ENCODE assay signal across 13 cellular contexts in the genomic region with DNA sequence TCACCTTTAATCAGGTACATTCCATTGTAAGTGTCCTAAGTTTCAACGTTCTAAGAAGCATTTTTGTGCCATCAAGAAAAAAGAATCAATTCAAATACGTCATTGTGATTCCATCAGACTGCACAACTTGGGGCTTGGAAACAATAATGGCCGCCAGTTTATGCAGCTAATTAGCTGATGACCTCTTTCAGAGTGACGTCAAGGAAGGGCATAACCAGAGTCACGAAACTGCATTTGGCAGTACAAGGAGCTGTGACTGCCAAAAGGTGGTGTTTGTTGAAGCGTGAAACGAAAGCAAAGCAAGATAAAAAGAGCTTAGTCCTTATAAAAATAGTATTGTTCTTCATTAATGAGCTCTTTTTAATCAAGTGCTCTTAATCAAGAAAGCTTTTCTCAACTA.
DNase-seq lines count a peak whose midpoint lies in the region; ATAC-seq, FAIRE-seq and TF ChIP-seq lines count a peak whose summit lies in the region.
"Had no signal": no experiment of that assay in that cellular context is flagged by ENCODE, and none has a peak within 500 bp of the region (broad histone marks: within the 10 kb centered on the region; RNA-seq: fewer than 3 reads in every experiment).

No MANE protein-coding gene starts in this region.

- TF ChIP-seq CTCF in astrocyte of the cerebellum (IDR thresholded peaks at IDR 0.05; ENCODE audit: low read depth, low read length, missing control alignments) (no peak), fibroblast of villous mesenchyme (IDR thresholded peaks at IDR 0.05; ENCODE audit: insufficient read depth, low read depth, low read length) (no peak), parathyroid adenoma (IDR thresholded peaks at IDR 0.05) (no peak), hepatocyte (IDR thresholded peaks at IDR 0.05; ENCODE audit: poor library complexity) (no peak)

- H3K36me3 ChIP-seq in parathyroid adenoma (ENCODE audit: control insufficient read depth, insufficient read depth, low read length) (no peaks in the 10 kb centered on the region), hepatocyte (replicated peaks; ENCODE audit: insufficient read depth, low read depth) (no peaks in the 10 kb centered on the region)
- H3K36me3 ChIP-seq: SJCRH30 had no signal

- no peak overlapping the region for H3K4me3 ChIP-seq in astrocyte of the cerebellum (ENCODE audit: low read depth, low read length)
- no peak overlapping the region for H3K4me3 ChIP-seq in fibroblast of villous mesenchyme (ENCODE audit: low read depth, low read length)
- H3K4me3 ChIP-seq in parathyroid adenoma (ENCODE audit: low read depth, low read length): no peak overlapping the region
- H3K4me3 ChIP-seq in hepatocyte: no peak overlapping the region
- H3K4me3 ChIP-seq: SJCRH30 had no signal

- ATAC-seq in GM21717 (IDR thresholded peaks at IDR 0.05; ENCODE audit: unreplicated experiment) (no peak), GM21723 (IDR thresholded peaks at IDR 0.05; ENCODE audit: unreplicated experiment) (no peak)
- ATAC-seq: HCT116 had no signal

- H3K79me2 ChIP-seq in parathyroid adenoma (no peaks in the 10 kb centered on the region), hepatocyte (no peaks in the 10 kb centered on the region)

- no peak overlapping the region for H3K9ac ChIP-seq in parathyroid adenoma

- H3K4me1 ChIP-seq in parathyroid adenoma (no peaks in the 10 kb centered on the region), hepatocyte (ENCODE audit: insufficient read depth) (no peaks in the 10 kb centered on the region)
- H3K4me1 ChIP-seq: SJCRH30 had no signal

- no peak overlapping the region for H3K27ac ChIP-seq in parathyroid adenoma
- H3K27ac ChIP-seq in hepatocyte: no peak overlapping the region
- H3K27ac ChIP-seq: SJCRH30 had no signal

- FAIRE-seq in GM12892 (lab: Jason Lieb, UNC): peak; percentile 65

- DNase-seq in GM12892 (ENCODE audit: insufficient read length) (no peak), astrocyte of the cerebellum (ENCODE audit: low read depth) (peak; percentile 96), fibroblast of villous mesenchyme (ENCODE audit: low read depth) (peak; percentile 80), hepatocyte (ENCODE audit: low spot score) (no peak), C1 segment of cervical spinal cord (lab: John Stamatoyannopoulos, UW) (no peak)
- DNase-seq: activated naive CD4-positive, alpha-beta T cell treated with anti-CD3 and anti-CD28 coated beads, Interleukin-2, amount 50 U/mL, for 16 hours; GDM1; NCI-H1436 treated with DMSO at 0.1 percent for 48 hours; SJCRH30 had no signal

- peak overlapping the region; percentile 17 for H2AFZ ChIP-seq in parathyroid adenoma
- no peak overlapping the region for H2AFZ ChIP-seq in hepatocyte

- no peaks in the 10 kb centered on the region for H3K9me3 ChIP-seq in parathyroid adenoma (ENCODE audit: control insufficient read depth, low read length)
- H3K9me3 ChIP-seq in hepatocyte (ENCODE audit: low read depth): no peaks in the 10 kb centered on the region
- H3K9me3 ChIP-seq: SJCRH30 had no signal

- no peaks in the 10 kb centered on the region for H3K9me2 ChIP-seq in hepatocyte (replicated peaks; ENCODE audit: insufficient read depth)

- H3K27me3 ChIP-seq in parathyroid adenoma (ENCODE audit: control insufficient read depth, insufficient read depth, low read length): no peaks in the 10 kb centered on the region
- no peaks in the 10 kb centered on the region for H3K27me3 ChIP-seq in hepatocyte
- H3K27me3 ChIP-seq: SJCRH30 had no signal

- H3K4me2 ChIP-seq in parathyroid adenoma (ENCODE audit: low read length) (no peak overlapping the region), hepatocyte (no peak overlapping the region)

- H4K20me1 ChIP-seq in hepatocyte (ENCODE audit: insufficient read depth, poor library complexity, severe bottlenecking): no peaks in the 10 kb centered on the region

- in situ Hi-C loops in astrocyte of the cerebellum (cut with HindIII; ENCODE audit: low sequenced_read_pairs): loop anchor here (5.0 kb wide), 1 partner anchor 45 kb away; no protein-coding TSS in a partner anchor

- TF ChIP-seq POLR2A in GM12892 (IDR thresholded peaks at IDR 0.05; ENCODE audit: low read depth, low read length): no peak

- WGBS in hepatocyte (ENCODE audit: low lambda C conversion rate, missing lambda C conversion rate): 88% methylated on average over 7 of the region's 7 CpGs

Comparison
In these comparisons a context has a peak if more than half of its experiments do, and no peak if none do; other contexts are left out.
1. DNase-seq: peak in astrocyte of the cerebellum (single experiment) and fibroblast of villous mesenchyme (single experiment); none in GM12892 (single experiment), hepatocyte (single experiment) and C1 segment of cervical spinal cord (0 of 14).